8 cellular contexts compared by ENCODE assay signal in genomic region chr12:7130791-7131501, GRCh38. TPM values are rescaled to one million over a fixed set of nuclear protein-coding genes. Genes with fewer than 3 reads are reported as not detected.
A peak's percentile ranks its signal among the peaks of the same experiment; 100 is the strongest.
DNase-seq lines count a peak whose midpoint lies in the region; ATAC-seq and TF ChIP-seq lines count a peak whose summit lies in the region.

No MANE protein-coding gene starts in this region.

- peak overlapping the region; percentile 50 for H3K27ac Mint-ChIP-seq in activated naive CD8-positive, alpha-beta T cell treated with anti-CD3 and anti-CD28 coated beads, Interleukin-2, amount 50 U/mL, for 24 hours

- no peak for TF ChIP-seq CTCF in heart left ventricle (IDR thresholded peaks at IDR 0.05)
- no peak for TF ChIP-seq CTCF in parathyroid adenoma (IDR thresholded peaks at IDR 0.05)

- peaks cover 0 to 19% (median 0%) of the 10 kb centered on the region in 9 donors for H3K27me3 ChIP-seq in heart left ventricle
- no peaks in the 10 kb centered on the region for H3K27me3 ChIP-seq in parathyroid adenoma (ENCODE audit: control insufficient read depth, insufficient read depth, low read length)

- no peaks in the 10 kb centered on the region for H3K9me3 ChIP-seq in heart left ventricle
- no peaks in the 10 kb centered on the region for H3K9me3 ChIP-seq in parathyroid adenoma (ENCODE audit: control insufficient read depth, low read length)

- peaks cover 34% of the 10 kb centered on the region for H3K4me1 Mint-ChIP-seq in activated naive CD8-positive, alpha-beta T cell treated with anti-CD3 and anti-CD28 coated beads, Interleukin-2, amount 50 U/mL, for 24 hours

- H3K79me2 ChIP-seq in parathyroid adenoma = no peaks in the 10 kb centered on the region

- H3K36me3 ChIP-seq in heart left ventricle (peaks cover 0 to 16% (median 0%) of the 10 kb centered on the region in 9 donors), parathyroid adenoma (ENCODE audit: control insufficient read depth, insufficient read depth, low read length) (no peaks in the 10 kb centered on the region)

- peak overlapping the region; percentile 84 for H2AFZ ChIP-seq in parathyroid adenoma

- H3K4me3 ChIP-seq in heart left ventricle (peak overlapping the region; percentile 50 to 78 (median 64)), parathyroid adenoma (ENCODE audit: low read depth, low read length) (peak overlapping the region; percentile 90)

- intact Hi-C loops in heart left ventricle (cut with DNase I) = loop anchor here in 1 of 10 donors (1.0 kb wide), 1 partner anchor 38 kb away; no protein-coding TSS in a partner anchor

- peak overlapping the region; percentile 87 for H3K4me3 Mint-ChIP-seq in activated naive CD8-positive, alpha-beta T cell treated with anti-CD3 and anti-CD28 coated beads, Interleukin-2, amount 50 U/mL, for 24 hours

- peaks cover 8% of the 10 kb centered on the region for H3K36me3 Mint-ChIP-seq in activated naive CD8-positive, alpha-beta T cell treated with anti-CD3 and anti-CD28 coated beads, Interleukin-2, amount 50 U/mL, for 24 hours (ENCODE audit: low read depth)

- TF ChIP-seq POLR2A in heart left ventricle (IDR thresholded peaks at IDR 0.05) = no peak

- peaks cover 0 to 29% (median 19%) of the 10 kb centered on the region in 12 donors for H3K4me1 ChIP-seq in heart left ventricle
- peaks cover 5% of the 10 kb centered on the region for H3K4me1 ChIP-seq in parathyroid adenoma

- H3K4me2 ChIP-seq in parathyroid adenoma (ENCODE audit: low read length) = peak overlapping the region; percentile 100

- ATAC-seq in HG02885 (IDR thresholded peaks at IDR 0.05; ENCODE audit: poor library complexity, unreplicated experiment) (peak; percentile 32), heart left ventricle (peak; percentile 27 to 61 (median 56)), GM21737 (IDR thresholded peaks at IDR 0.05; ENCODE audit: unreplicated experiment) (no peak), HG03457 (IDR thresholded peaks at IDR 0.05; ENCODE audit: unreplicated experiment) (no peak)
- peak; percentile 65 for ATAC-seq in activated naive CD8-positive, alpha-beta T cell treated with anti-CD3 and anti-CD28 coated beads, Interleukin-2, amount 50 U/mL, for 24 hours

- WGBS in heart left ventricle, 4 donors = 4 to 10% (median 8%) methylated on average over 26 of the region's 26 CpGs

- H3K9me3 Mint-ChIP-seq in activated naive CD8-positive, alpha-beta T cell treated with anti-CD3 and anti-CD28 coated beads, Interleukin-2, amount 50 U/mL, for 24 hours = no peaks in the 10 kb centered on the region

- DNase-seq in EL (peak; percentile 64), RPMI7951 (ENCODE audit: low read depth) (peak; percentile 43), heart left ventricle (peak; percentile 34 to 73 (median 59))
- DNase-seq in activated naive CD8-positive, alpha-beta T cell treated with anti-CD3 and anti-CD28 coated beads, Interleukin-2, amount 50 U/mL, for 24 hours = peak; percentile 73

- peak overlapping the region in 7 of 12 donors; percentile 20 to 71 (median 60) for H3K27ac ChIP-seq in heart left ventricle
- H3K27ac ChIP-seq in parathyroid adenoma = peak overlapping the region; percentile 83

- peak overlapping the region; percentile 63 for H3K9ac ChIP-seq in parathyroid adenoma

- no peaks in the 10 kb centered on the region for H3K27me3 Mint-ChIP-seq in activated naive CD8-positive, alpha-beta T cell treated with anti-CD3 and anti-CD28 coated beads, Interleukin-2, amount 50 U/mL, for 24 hours

RNA-seq across cellular contexts. Expression of gene CLSTN3, which starts 0.8 kb away (rescaled TPM):
- 4.5 and 7.3 TPM in 2 replicates for total RNA-seq in RPMI7951 (2014; rRNA removed; shearing (Covaris generic))
- total RNA-seq in heart left ventricle = 10 to 100 TPM in 2 of 9 donors, 1 to 10 TPM in 7; 3.3 to 18.7 (median 4.1) TPM
- 1 to 10 TPM; 3.1 to 4.2 TPM for polyA plus RNA-seq in heart left ventricle

RNA-seq across cellular contexts. Expression of gene RBP5, which starts 2.3 kb away (rescaled TPM):
- not detected in 2 replicates for total RNA-seq in RPMI7951 (2014; rRNA removed; shearing (Covaris generic))
- 1 to 10 TPM in 1 of 9 donors, under 1 TPM in 1, not detected in 7; 0.86 to 2.1 TPM for total RNA-seq in heart left ventricle
- under 1 TPM; 0.34 to 0.94 TPM for polyA plus RNA-seq in heart left ventricle

RNA-seq across cellular contexts. Expression of gene C1RL, which starts 21.9 kb away (rescaled TPM):
- 7.1 and 9.0 TPM in 2 replicates for total RNA-seq in RPMI7951 (2014; rRNA removed; shearing (Covaris generic))
- 10 to 100 TPM in 3 of 9 donors, 1 to 10 TPM in 6; 5.4 to 27.1 (median 7.9) TPM for total RNA-seq in heart left ventricle
- polyA plus RNA-seq in heart left ventricle = 1 to 10 TPM; 7.9 to 9.8 TPM

RNA-seq across cellular contexts. Expression of gene C1R, which starts 38.7 kb away (rescaled TPM):
- total RNA-seq in RPMI7951 (2014; rRNA removed; shearing (Covaris generic)) = 20.4 and 29.3 TPM in 2 replicates
- 100 to 1,000 TPM in 5 of 9 donors, 10 to 100 TPM in 4; 42.6 to 343 (median 107) TPM for total RNA-seq in heart left ventricle
- 10 to 100 TPM; 49.1 to 98.5 TPM for polyA plus RNA-seq in heart left ventricle

RNA-seq across cellular contexts. Expression of gene PEX5, which starts 58.5 kb away (rescaled TPM):
- total RNA-seq in RPMI7951 (2014; rRNA removed; shearing (Covaris generic)) = 16.1 and 17.7 TPM in 2 replicates
- total RNA-seq in heart left ventricle = 10 to 100 TPM; 24.9 to 40.1 (median 29.9) TPM
- 10 to 100 TPM in 1 of 2 donors, 1 to 10 TPM in 1; 9.7 to 45.9 TPM for polyA plus RNA-seq in heart left ventricle

Comparison
In these comparisons a context has a peak if more than half of its experiments do, and no peak if none do; other contexts are left out.
1. ATAC-seq: peak in HG02885 (single experiment), activated naive CD8-positive, alpha-beta T cell treated with anti-CD3 and anti-CD28 coated beads, Interleukin-2, amount 50 U/mL, for 24 hours (single experiment) and heart left ventricle (4 of 4); none in GM21737 (single experiment) and HG03457 (single experiment).
2. Peak in every context shown above with its lines, with median percentiles within 50 percentile points of each other: DNase-seq.